In genomic region chr6:24658573-24659511, GRCh38 we compare ENCODE assay signal across 12 cellular contexts. TPM values are rescaled to one million over a fixed set of nuclear protein-coding genes. Genes with fewer than 3 reads are reported as not detected.
DNase-seq lines count a peak whose midpoint lies in the region; ATAC-seq and TF ChIP-seq lines count a peak whose summit lies in the region.
"Had no signal": no experiment of that assay in that cellular context is flagged by ENCODE, and none has a peak within 500 bp of the region (broad histone marks: within the 10 kb centered on the region; RNA-seq: fewer than 3 reads in every experiment).

No MANE protein-coding gene starts in this region.

- no peaks in the 10 kb centered on the region for H3K9me2 ChIP-seq in PC-3 (replicated peaks; ENCODE audit: low read length)

- no peaks in the 10 kb centered on the region for H3F3A ChIP-seq in PC-3 (ENCODE audit: low read length, unreplicated experiment)

- intact Hi-C loops in PC-3 (cut with micrococcal nuclease) (no loop called here), posterior vena cava (cut with DNase I) (no loop called here)

- ATAC-seq in PC-3, result peak; percentile 79

- POLR2A ChIA-PET in PC-3 (lab: Charles Lee; ENCODE audit: unreplicated experiment), result no interaction called here

- no peaks in the 10 kb centered on the region for H3K9me3 ChIP-seq in PC-3 (ENCODE audit: low read length)

- BruUV-seq in PC-3 (replicated peaks; lab: Mats Ljungman, UMichigan), result no TSS peak

- H2AFZ ChIP-seq in PC-3 (ENCODE audit: low read length), result no peak overlapping the region

- no peaks in the 10 kb centered on the region for H3K27me3 ChIP-seq in PC-3 (ENCODE audit: low read length)
- H3K27me3 ChIP-seq: dorsolateral prefrontal cortex had no signal

- DNase-seq in ELF-1 (ENCODE audit: low read depth, low spot score) (peak; percentile 45), PC-3 (peak; percentile 53), fibroblast of the conjunctiva (ENCODE audit: low read depth) (peak; percentile 69), renal cortical epithelial cell (ENCODE audit: low read depth) (peak; percentile 53), posterior vena cava (ENCODE audit: low spot score) (no peak), NCI-H1417 (lab: John Stamatoyannopoulos, UW) (no peak)
- DNase-seq in activated CD4-positive, CD25-positive, alpha-beta regulatory T cell (lab: John Stamatoyannopoulos, UW), result no peak
- DNase-seq in activated naive CD4-positive, alpha-beta T cell treated with anti-CD3 and anti-CD28 coated beads, Interleukin-2, amount 50 U/mL, for 16 hours, result no peak
- DNase-seq: activated B cell treated with CpG ODN at 0.5 μM for 24 hours; activated naive CD4-positive, alpha-beta T cell; dorsolateral prefrontal cortex; immature natural killer cell had no signal

- peaks cover 14% of the 10 kb centered on the region; the same call in 1 of the 2 replicates for H3K36me3 ChIP-seq in PC-3 (ENCODE audit: low read depth, low read length)

- CTCF ChIA-PET in PC-3 (lab: Charles Lee), result no interaction called here

- no peak overlapping the region for H3K9ac ChIP-seq in PC-3 (ENCODE audit: low read length)

- no peaks in the 10 kb centered on the region for H4K20me1 ChIP-seq in PC-3 (ENCODE audit: low read length)

- peak overlapping the region; percentile 62 for H3K27ac ChIP-seq in PC-3 (ENCODE audit: low read length)
- H3K27ac ChIP-seq: dorsolateral prefrontal cortex had no signal

- no peak overlapping the region for H3K4me3 ChIP-seq in PC-3 (ENCODE audit: low read length)
- H3K4me3 ChIP-seq: dorsolateral prefrontal cortex had no signal

- peaks cover under 1% of the 10 kb centered on the region; the same call in 1 of the 2 replicates for H3K79me2 ChIP-seq in PC-3 (ENCODE audit: low read length)

- peaks cover 16% of the 10 kb centered on the region; the same call in 1 of the 2 replicates for H3K4me1 ChIP-seq in PC-3 (ENCODE audit: insufficient read depth, low read length)

- no peak for TF ChIP-seq CTCF in PC-3 (conservative IDR thresholded peaks at IDR 0.05; ENCODE audit: low read depth, low read length)

- H3K4me2 ChIP-seq in PC-3 (ENCODE audit: low read length), result no peak overlapping the region

RNA-seq across cellular contexts. Expression of gene TDP2, which starts 7.9 kb away (rescaled TPM):
- total RNA-seq in PC-3 (2014; rRNA removed) (20.6 and 24.2 TPM in 2 replicates), renal cortical epithelial cell (26.9 and 36.8 TPM in 2 replicates), posterior vena cava (10 to 100 TPM; 25.8 to 32.8 TPM)

RNA-seq across cellular contexts. Expression of gene ACOT13, which starts 8.0 kb away (rescaled TPM):
- total RNA-seq in PC-3 (2014; rRNA removed) (13.5 and 17.9 TPM in 2 replicates), renal cortical epithelial cell (7.3 and 16.0 TPM in 2 replicates), posterior vena cava (10 to 100 TPM; 10.4 to 11.4 TPM)

RNA-seq across cellular contexts. Expression of gene KIAA0319, which starts 12.9 kb away (rescaled TPM):
- 0.84 and 1.2 TPM in 2 replicates for total RNA-seq in PC-3 (2014; rRNA removed)
- not detected in 2 replicates for total RNA-seq in renal cortical epithelial cell
- total RNA-seq in posterior vena cava, result under 1 TPM in 1 of 2 donors, not detected in 1; 0.09 TPM

Comparison
In these comparisons a context has a peak if more than half of its experiments do, and no peak if none do; other contexts are left out.
1. DNase-seq: peak in ELF-1 (single experiment), PC-3 (single experiment), fibroblast of the conjunctiva (single experiment) and renal cortical epithelial cell (single experiment); none in posterior vena cava (single experiment), NCI-H1417 (0 of 3), activated CD4-positive, CD25-positive, alpha-beta regulatory T cell (0 of 4) and activated naive CD4-positive, alpha-beta T cell treated with anti-CD3 and anti-CD28 coated beads, Interleukin-2, amount 50 U/mL, for 16 hours (single experiment).